In genomic region chr14:24798911-24799310, GRCh38 we compare ENCODE assay signal across 25 cellular contexts.
A peak's percentile ranks its signal among the peaks of the same experiment; 100 is the strongest.
DNase-seq lines count a peak whose midpoint lies in the region; ATAC-seq and TF ChIP-seq lines count a peak whose summit lies in the region.
"Had no signal": no experiment of that assay in that cellular context is flagged by ENCODE, and none has a peak within 500 bp of the region (broad histone marks: within the 10 kb centered on the region; RNA-seq: fewer than 3 reads in every experiment).

No MANE protein-coding gene starts in this region.

- TF ChIP-seq CTCF in natural killer cell (IDR thresholded peaks at IDR 0.05) (no peak), mammary epithelial cell (conservative IDR thresholded peaks at IDR 0.05 in 1 of 2, IDR thresholded peaks at IDR 0.05 in 1 of 2; ENCODE audit: extremely low read depth in 1 of 2, insufficient read depth in 1 of 2, low read depth in 1 of 2, low read length in 2 of 2) (no peak)

- H3K36me3 ChIP-seq in mammary epithelial cell (ENCODE audit: insufficient read depth, low read length), result no peaks in the 10 kb centered on the region
- H3K36me3 ChIP-seq: heart left ventricle, left lung, thoracic aorta had no signal

- peaks cover 12 to 17% of the 10 kb centered on the region in 2 donors for H3K4me1 Mint-ChIP-seq in natural killer cell
- peaks cover 8 to 10% of the 10 kb centered on the region in 2 donors for H3K4me1 Mint-ChIP-seq in natural killer cell treated with Interleukin-12 subunit alpha and Interleukin-12 subunit beta and Interleukin-15 and Interleukin-18, amount 100 ng/mL, for 72 hours (ENCODE audit: low read depth in 2 of 2)

- peaks cover 5% of the 10 kb centered on the region in 2 donors for H3K27me3 Mint-ChIP-seq in natural killer cell (ENCODE audit: low read depth in 2 of 2)
- peaks cover 0 to 6% of the 10 kb centered on the region in 2 donors for H3K27me3 Mint-ChIP-seq in natural killer cell treated with Interleukin-12 subunit alpha and Interleukin-12 subunit beta and Interleukin-15 and Interleukin-18, amount 100 ng/mL, for 72 hours
- H3K27me3 Mint-ChIP-seq: activated CD4-positive, alpha-beta memory T cell treated with anti-CD3 and anti-CD28 coated beads for 36 hours had no signal

- no peak overlapping the region for H3K4me3 ChIP-seq in mammary epithelial cell (replicated peaks in 1 of 3; ENCODE audit: insufficient read depth in 1 of 3, low read depth in 2 of 3, low read length in 3 of 3)
- H3K4me3 ChIP-seq: heart left ventricle, left lung, SK-N-MC, thoracic aorta had no signal

- H3K27ac Mint-ChIP-seq in natural killer cell, result peak overlapping the region; percentile 3 to 82
- no peak overlapping the region for H3K27ac Mint-ChIP-seq in natural killer cell treated with Interleukin-12 subunit alpha and Interleukin-12 subunit beta and Interleukin-15 and Interleukin-18, amount 100 ng/mL, for 72 hours
- H3K27ac Mint-ChIP-seq: activated CD4-positive, alpha-beta memory T cell treated with anti-CD3 and anti-CD28 coated beads for 36 hours; progenitor cell of endocrine pancreas; stimulated activated effector memory CD8-positive, alpha-beta T cell treated with anti-CD3 and anti-CD28 coated beads, Interleukin-12 subunit alpha, Interleukin-12 subunit beta, amount 100 ng/mL, for 72 hours had no signal

- CTCF ChIA-PET in mammary epithelial cell (lab: Charles Lee; ENCODE audit: low non-redundant PET), result no interaction called here

- H3K79me2 ChIP-seq in mammary epithelial cell (ENCODE audit: insufficient read depth, low read length), result no peaks in the 10 kb centered on the region

- peak overlapping the region; percentile 51 for H3K4me3 Mint-ChIP-seq in natural killer cell
- no peak overlapping the region for H3K4me3 Mint-ChIP-seq in natural killer cell treated with Interleukin-12 subunit alpha and Interleukin-12 subunit beta and Interleukin-15 and Interleukin-18, amount 100 ng/mL, for 72 hours
- H3K4me3 Mint-ChIP-seq: activated CD4-positive, alpha-beta memory T cell treated with anti-CD3 and anti-CD28 coated beads for 36 hours; neural crest cell; stimulated activated effector memory CD8-positive, alpha-beta T cell treated with anti-CD3 and anti-CD28 coated beads, Interleukin-12 subunit alpha, Interleukin-12 subunit beta, amount 100 ng/mL, for 72 hours had no signal

- intact Hi-C loops in natural killer cell (cut with micrococcal nuclease) (no loop called here), mammary epithelial cell (cut with micrococcal nuclease) (no loop called here)

- WGBS in mammary epithelial cell (ENCODE audit: low coverage, missing lambda C conversion rate), result 40% methylated on average over 3 of the region's 3 CpGs

- no peaks in the 10 kb centered on the region for H3K9me3 Mint-ChIP-seq in natural killer cell
- peaks cover 2% of the 10 kb centered on the region for H3K9me3 Mint-ChIP-seq in natural killer cell treated with Interleukin-12 subunit alpha and Interleukin-12 subunit beta and Interleukin-15 and Interleukin-18, amount 100 ng/mL, for 72 hours
- H3K9me3 Mint-ChIP-seq: activated CD4-positive, alpha-beta memory T cell treated with anti-CD3 and anti-CD28 coated beads for 36 hours; neural crest cell; stimulated activated effector memory CD8-positive, alpha-beta T cell treated with anti-CD3 and anti-CD28 coated beads, Interleukin-12 subunit alpha, Interleukin-12 subunit beta, amount 100 ng/mL, for 72 hours had no signal

- no peaks in the 10 kb centered on the region for H3K36me3 Mint-ChIP-seq in natural killer cell
- no peaks in the 10 kb centered on the region for H3K36me3 Mint-ChIP-seq in natural killer cell treated with Interleukin-12 subunit alpha and Interleukin-12 subunit beta and Interleukin-15 and Interleukin-18, amount 100 ng/mL, for 72 hours
- H3K36me3 Mint-ChIP-seq: activated CD4-positive, alpha-beta memory T cell treated with anti-CD3 and anti-CD28 coated beads for 36 hours; stimulated activated effector memory CD8-positive, alpha-beta T cell treated with anti-CD3 and anti-CD28 coated beads, Interleukin-12 subunit alpha, Interleukin-12 subunit beta, amount 100 ng/mL, for 72 hours had no signal

- H3K27me3 ChIP-seq in mammary epithelial cell (ENCODE audit: insufficient read depth, low read length), result no peaks in the 10 kb centered on the region
- H3K27me3 ChIP-seq: heart left ventricle, left lung had no signal

- dilution Hi-C loops in mammary epithelial cell (cut with HindIII; ENCODE audit: low sequenced_read_pairs), result no loop called here

- no TSS peak for BruUV-seq in mammary epithelial cell (replicated peaks; lab: Mats Ljungman, UMichigan)

- H4K20me1 ChIP-seq in mammary epithelial cell (ENCODE audit: insufficient read depth, low read length), result no peaks in the 10 kb centered on the region

- in situ Hi-C loops in mammary epithelial cell (cut with MboI; ENCODE audit: low sequenced_read_pairs in 2 of 2), result no loop called here

- DNase-seq in natural killer cell (no peak), NCI-H69 (lab: John Stamatoyannopoulos, UW) (peak; percentile 10), mammary epithelial cell (no peak), inferior parietal cortex (ENCODE audit: extremely low spot score) (no peak)
- DNase-seq in natural killer cell treated with Interleukin-12 subunit alpha and Interleukin-12 subunit beta and Interleukin-15 and Interleukin-18, amount 100 ng/mL, for 72 hours (ENCODE audit: low spot score), result no peak
- DNase-seq in activated naive CD4-positive, alpha-beta T cell treated with anti-CD3 and anti-CD28 coated beads, Interleukin-2, amount 50 U/mL, for 16 hours, result no peak
- no peak for DNase-seq in stimulated activated naive CD4-positive, alpha-beta T cell treated with Interleukin-2 at 50 U/mL for 16 hours (lab: John Stamatoyannopoulos, UW)
- DNase-seq: activated CD4-positive, alpha-beta memory T cell treated with anti-CD3 and anti-CD28 coated beads for 36 hours; activated CD4-positive, CD25-positive, alpha-beta regulatory T cell; activated naive CD4-positive, alpha-beta T cell treated with Interleukin-2 at 50 U/mL for 16 hours; activated T-cell treated with anti-CD3 and anti-CD28 coated beads for 4 hours; C1 segment of cervical spinal cord; caudate nucleus; dermis blood vessel endothelial cell; heart left ventricle; left lung; NCI-H1417 treated with DMSO at 0.1 percent for 48 hours; NCI-H2171 treated with DMSO at 0.1 percent for 48 hours; NK-92 treated with Interleukin-12 subunit alpha and Interleukin-12 subunit beta, amount 100 ng/mL, for 24 hours had no signal

- no peak overlapping the region for H3K27ac ChIP-seq in mammary epithelial cell (ENCODE audit: insufficient read depth, low read depth, low read length)
- H3K27ac ChIP-seq: heart left ventricle, left lung, SK-N-MC, thoracic aorta had no signal

- H3K9ac ChIP-seq in mammary epithelial cell (ENCODE audit: insufficient read depth, low read length), result no peak overlapping the region

- no peak overlapping the region for H3K4me2 ChIP-seq in mammary epithelial cell (ENCODE audit: insufficient read depth, low read depth, low read length)

- no peaks in the 10 kb centered on the region for H3K4me1 ChIP-seq in mammary epithelial cell (ENCODE audit: insufficient read depth, low read length)
- H3K4me1 ChIP-seq: heart left ventricle, left lung had no signal

- peaks cover 4% of the 10 kb centered on the region for H3K9me3 ChIP-seq in mammary epithelial cell (replicated peaks; ENCODE audit: insufficient read depth, low read length)
- H3K9me3 ChIP-seq: heart left ventricle, left lung, thoracic aorta had no signal

- no peak overlapping the region for H2AFZ ChIP-seq in mammary epithelial cell (ENCODE audit: low read depth, low read length)

- ATAC-seq in natural killer cell, result peak in 2 of 3 donors; percentile 55 to 83
- no peak for ATAC-seq in natural killer cell treated with Interleukin-12 subunit alpha and Interleukin-12 subunit beta and Interleukin-15 and Interleukin-18, amount 100 ng/mL, for 72 hours
- ATAC-seq in HG03159 (IDR thresholded peaks at IDR 0.05; ENCODE audit: unreplicated experiment), result peak; percentile 45
- ATAC-seq: heart left ventricle; left lung; stimulated activated effector memory CD8-positive, alpha-beta T cell treated with anti-CD3 and anti-CD28 coated beads, Interleukin-12 subunit alpha, Interleukin-12 subunit beta, amount 100 ng/mL, for 72 hours had no signal

Comparison
In these comparisons a context has a peak if more than half of its experiments do, and no peak if none do; other contexts are left out.
1. ATAC-seq: peak in natural killer cell (2 of 3) and HG03159 (single experiment); none in natural killer cell treated with Interleukin-12 subunit alpha and Interleukin-12 subunit beta and Interleukin-15 and Interleukin-18, amount 100 ng/mL, for 72 hours (0 of 2).
2. H3K27ac Mint-ChIP-seq: peak in natural killer cell (2 of 2); none in natural killer cell treated with Interleukin-12 subunit alpha and Interleukin-12 subunit beta and Interleukin-15 and Interleukin-18, amount 100 ng/mL, for 72 hours (0 of 2).